Comparison of ENCODE assay signal across 10 cellular contexts in genomic region chr9:91795500-91796241, GRCh38.
DNase-seq lines count a peak whose midpoint lies in the region; ATAC-seq and TF ChIP-seq lines count a peak whose summit lies in the region.
"Had no signal": no experiment of that assay in that cellular context is flagged by ENCODE, and none has a peak within 500 bp of the region (broad histone marks: within the 10 kb centered on the region; RNA-seq: fewer than 3 reads in every experiment).

No MANE protein-coding gene starts in this region.

- no peaks in the 10 kb centered on the region for H3K9me3 Mint-ChIP-seq in central memory CD8-positive, alpha-beta T cell
- no peaks in the 10 kb centered on the region for H3K9me3 Mint-ChIP-seq in neural progenitor cell
- H3K9me3 Mint-ChIP-seq: activated naive CD4-positive, alpha-beta T cell treated with anti-CD3 and anti-CD28 coated beads, Interleukin-2, amount 50 U/mL, for 72 hours had no signal

- no peaks in the 10 kb centered on the region for H3F3A ChIP-seq in neural progenitor cell (ENCODE audit: low read depth)

- 66 to 69% methylated on average over 7 of the region's 7 CpGs for WGBS in testis, 2 donors

- H3K4me1 ChIP-seq in neural progenitor cell (peaks cover 5% of the 10 kb centered on the region), left lung (no peaks in the 10 kb centered on the region), testis (no peaks in the 10 kb centered on the region)
- H3K4me1 ChIP-seq: parathyroid adenoma had no signal

- H3K27me3 Mint-ChIP-seq in central memory CD8-positive, alpha-beta T cell, result no peaks in the 10 kb centered on the region
- H3K27me3 Mint-ChIP-seq in neural progenitor cell (ENCODE audit: insufficient read depth, low read depth), result no peaks in the 10 kb centered on the region
- H3K27me3 Mint-ChIP-seq: effector memory CD8-positive, alpha-beta T cell had no signal

- DNase-seq in ELF-1 (ENCODE audit: low read depth, low spot score) (peak; percentile 75), NCI-H1694 treated with DMSO at 0.1 percent for 48 hours (lab: John Stamatoyannopoulos, UW) (peak; percentile 47), neural progenitor cell (ENCODE audit: low spot score) (no peak), left lung (no peak), testis (no peak), NCI-H526 (lab: John Stamatoyannopoulos, UW) (no peak)
- no peak for DNase-seq in central memory CD8-positive, alpha-beta T cell (ENCODE audit: low spot score in 2 of 2)

- peaks cover 60% of the 10 kb centered on the region for H4K20me1 ChIP-seq in neural progenitor cell (ENCODE audit: low read depth)

- H3K4me3 ChIP-seq in neural progenitor cell (no peak overlapping the region), left lung (no peak overlapping the region), testis (no peak overlapping the region)

- H3K27me3 ChIP-seq in neural progenitor cell (no peaks in the 10 kb centered on the region), left lung (no peaks in the 10 kb centered on the region), testis (no peaks in the 10 kb centered on the region)

- no peak overlapping the region for H3K27ac ChIP-seq in neural progenitor cell
- H3K27ac ChIP-seq in left lung, result no peak overlapping the region
- peak overlapping the region in 1 of 2 donors; percentile 19 for H3K27ac ChIP-seq in testis
- H3K27ac ChIP-seq: parathyroid adenoma had no signal

- H2AFZ ChIP-seq in neural progenitor cell (replicated peaks), result no peak overlapping the region
- H2AFZ ChIP-seq: parathyroid adenoma had no signal

- H3K4me1 Mint-ChIP-seq in central memory CD8-positive, alpha-beta T cell, result peaks cover 20% of the 10 kb centered on the region
- H3K4me1 Mint-ChIP-seq in neural progenitor cell, result peaks cover 22% of the 10 kb centered on the region

- TF ChIP-seq CTCF in neural progenitor cell (IDR thresholded peaks at IDR 0.05) (no peak), left lung (IDR thresholded peaks at IDR 0.05) (no peak), testis (IDR thresholded peaks at IDR 0.05) (no peak)

- H3K27ac Mint-ChIP-seq in central memory CD8-positive, alpha-beta T cell (ENCODE audit: low read depth), result peak overlapping the region; percentile 91
- peak overlapping the region; percentile 46 for H3K27ac Mint-ChIP-seq in neural progenitor cell
- H3K27ac Mint-ChIP-seq: activated naive CD4-positive, alpha-beta T cell treated with anti-CD3 and anti-CD28 coated beads, Interleukin-2, amount 50 U/mL, for 72 hours had no signal

- no peak overlapping the region for H3K9ac ChIP-seq in neural progenitor cell
- H3K9ac ChIP-seq: parathyroid adenoma had no signal

- no peak for TF ChIP-seq POLR2A in testis (IDR thresholded peaks at IDR 0.05)

- H3K36me3 Mint-ChIP-seq in central memory CD8-positive, alpha-beta T cell (ENCODE audit: insufficient read depth), result peaks cover 20% of the 10 kb centered on the region
- H3K36me3 Mint-ChIP-seq in neural progenitor cell, result no peaks in the 10 kb centered on the region
- H3K36me3 Mint-ChIP-seq: activated naive CD4-positive, alpha-beta T cell treated with anti-CD3 and anti-CD28 coated beads, Interleukin-2, amount 50 U/mL, for 72 hours had no signal

- intact Hi-C loops in left lung (cut with DNase I), result no loop called here
- intact Hi-C loops in testis (cut with DNase I; ENCODE audit: low total_unique reads), result no loop called here

- no peaks in the 10 kb centered on the region for H3K36me3 ChIP-seq in neural progenitor cell
- no peaks in the 10 kb centered on the region for H3K36me3 ChIP-seq in left lung
- no peaks in the 10 kb centered on the region for H3K36me3 ChIP-seq in testis (ENCODE audit: low read depth, missing control alignments)

- no peak overlapping the region for H3K4me3 Mint-ChIP-seq in central memory CD8-positive, alpha-beta T cell
- no peak overlapping the region for H3K4me3 Mint-ChIP-seq in neural progenitor cell
- H3K4me3 Mint-ChIP-seq: effector memory CD8-positive, alpha-beta T cell had no signal

- H3K9me3 ChIP-seq in neural progenitor cell (ENCODE audit: low read depth) (no peaks in the 10 kb centered on the region), left lung (no peaks in the 10 kb centered on the region), testis (no peaks in the 10 kb centered on the region)

- peaks cover 10% of the 10 kb centered on the region for H3K79me2 ChIP-seq in neural progenitor cell (ENCODE audit: low read depth)
- H3K79me2 ChIP-seq: parathyroid adenoma had no signal

- no peak for ATAC-seq in central memory CD8-positive, alpha-beta T cell (replicated peaks; ENCODE audit: extremely low read depth, poor library complexity, severe bottlenecking)
- ATAC-seq in left lung, result no peak

- H3K4me2 ChIP-seq in neural progenitor cell, result no peak overlapping the region

Comparison
In these comparisons a context has a peak if more than half of its experiments do, and no peak if none do; other contexts are left out.
1. DNase-seq: peak in ELF-1 (single experiment) and NCI-H1694 treated with DMSO at 0.1 percent for 48 hours (single experiment); none in central memory CD8-positive, alpha-beta T cell (0 of 2), neural progenitor cell (single experiment), left lung (0 of 2), testis (single experiment) and NCI-H526 (0 of 2).